ENCODE assay signal across 1 cellular context in genomic region chr10:110393866-110394265, GRCh38.
TF ChIP-seq lines count a peak whose summit lies in the region.

No MANE protein-coding gene starts in this region.

TF ChIP-seq in GM23338, 12 proteins besides CTCF, POLR2A, EP300 and RAD21 (continued from another document):
- TF ChIP-seq ZNF462 (CRISPR knock-in tag; IDR thresholded peaks at IDR 0.05) (no peak), ZNF114 (CRISPR knock-in tag; IDR thresholded peaks at IDR 0.05) (no peak), CREB1 (CRISPR knock-in tag; IDR thresholded peaks at IDR 0.05; ENCODE audit: low read depth) (no peak), REST (IDR thresholded peaks at IDR 0.05; ENCODE audit: unreplicated experiment) (no peak), ZNF331 (CRISPR knock-in tag; IDR thresholded peaks at IDR 0.05; ENCODE audit: low read depth) (no peak), JUNB (IDR thresholded peaks at IDR 0.05; ENCODE audit: unreplicated experiment) (no peak)
- TF ChIP-seq, protein P1, sequence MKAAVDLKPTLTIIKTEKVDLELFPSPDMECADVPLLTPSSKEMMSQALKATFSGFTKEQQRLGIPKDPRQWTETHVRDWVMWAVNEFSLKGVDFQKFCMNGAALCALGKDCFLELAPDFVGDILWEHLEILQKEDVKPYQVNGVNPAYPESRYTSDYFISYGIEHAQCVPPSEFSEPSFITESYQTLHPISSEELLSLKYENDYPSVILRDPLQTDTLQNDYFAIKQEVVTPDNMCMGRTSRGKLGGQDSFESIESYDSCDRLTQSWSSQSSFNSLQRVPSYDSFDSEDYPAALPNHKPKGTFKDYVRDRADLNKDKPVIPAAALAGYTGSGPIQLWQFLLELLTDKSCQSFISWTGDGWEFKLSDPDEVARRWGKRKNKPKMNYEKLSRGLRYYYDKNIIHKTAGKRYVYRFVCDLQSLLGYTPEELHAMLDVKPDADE (IDR thresholded peaks at IDR 0.05) = no peak
